ENCODE assay signal across 30 cellular contexts in genomic region chr14:76273346-76273745, GRCh38.
"Had no signal": no experiment of that assay in that cellular context is flagged by ENCODE, and none has a peak within 500 bp of the region (broad histone marks: within the 10 kb centered on the region; RNA-seq: fewer than 3 reads in every experiment).

No MANE protein-coding gene starts in this region.

- H3K36me3 Mint-ChIP-seq: activated CD4-positive, alpha-beta memory T cell treated with anti-CD3 and anti-CD28 coated beads for 36 hours; activated naive CD4-positive, alpha-beta T cell treated with anti-CD3 and anti-CD28 coated beads, Interleukin-2, amount 50 U/mL, for 24 hours; T-cell had no signal

- ATAC-seq: Panc1, Right ventricle myocardium inferior, T-cell had no signal

- H3K4me1 ChIP-seq: breast epithelium had no signal

- H3K4me1 Mint-ChIP-seq: activated CD4-positive, alpha-beta T cell treated with anti-CD3 and anti-CD28 coated beads, Interleukin-2, amount 10 ng/mL, durations not matched to agents 7 days and 5 days; activated naive CD4-positive, alpha-beta T cell treated with anti-CD3 and anti-CD28 coated beads, Interleukin-2, amount 50 U/mL, for 24 hours; T-cell had no signal

- H3K9me3 ChIP-seq: breast epithelium had no signal

- H3K36me3 ChIP-seq: breast epithelium had no signal

- H3K27ac Mint-ChIP-seq: activated CD4-positive, alpha-beta memory T cell treated with anti-CD3 and anti-CD28 coated beads for 36 hours; activated CD4-positive, alpha-beta T cell treated with anti-CD3 and anti-CD28 coated beads, Interleukin-2, amount 10 ng/mL, durations not matched to agents 7 days and 5 days; activated naive CD4-positive, alpha-beta T cell treated with anti-CD3 and anti-CD28 coated beads, Interleukin-2, amount 50 U/mL, for 24 hours; T-cell had no signal

- H3K4me3 ChIP-seq: breast epithelium, SK-N-MC had no signal

- H3K27ac ChIP-seq: breast epithelium, SK-N-MC, VCaP had no signal

- H3K9me3 Mint-ChIP-seq: activated CD4-positive, alpha-beta memory T cell treated with anti-CD3 and anti-CD28 coated beads for 36 hours; activated CD4-positive, alpha-beta T cell treated with anti-CD3 and anti-CD28 coated beads, Interleukin-2, amount 10 ng/mL, durations not matched to agents 7 days and 5 days; activated naive CD4-positive, alpha-beta T cell treated with anti-CD3 and anti-CD28 coated beads, Interleukin-2, amount 50 U/mL, for 24 hours; T-cell had no signal

- DNase-seq: activated CD4-positive, alpha-beta memory T cell treated with anti-CD3 and anti-CD28 coated beads for 36 hours; activated CD4-positive, alpha-beta T cell treated with anti-CD3 and anti-CD28 coated beads, Interleukin-2, amount 10 ng/mL, durations not matched to agents 7 days and 5 days; activated CD4-positive, CD25-positive, alpha-beta regulatory T cell; activated CD8-positive, alpha-beta memory T cell treated with anti-CD3 and anti-CD28 coated beads, Interleukin-2, amount 50 U/mL, for 48 hours; activated effector memory CD4-positive, alpha-beta T cell treated with Interleukin-2 at 50 U/mL for 16 hours; activated naive CD4-positive, alpha-beta T cell; activated T-cell treated with anti-CD3 and anti-CD28 coated beads, Interleukin-2, amount 50 U/mL, for 1 hour; aorta; central memory CD4-positive, alpha-beta T cell; Kasumi-1; NCI-H1048; NCI-H1417; NCI-H1694; NCI-H2029; NCI-H2107; NCI-H2171 treated with DMSO at 0.1 percent for 48 hours; NCI-H345; NCI-H510A; NCI-H526 treated with DMSO at 0.1 percent for 48 hours; NCI-H82; NK-92 treated with Interleukin-12 subunit alpha and Interleukin-12 subunit beta, amount 100 ng/mL, for 24 hours; OCI-M1; RPMI8226; T-cell had no signal

- H3K4me3 Mint-ChIP-seq: activated CD4-positive, alpha-beta memory T cell treated with anti-CD3 and anti-CD28 coated beads for 36 hours; activated CD4-positive, alpha-beta T cell treated with anti-CD3 and anti-CD28 coated beads, Interleukin-2, amount 10 ng/mL, durations not matched to agents 7 days and 5 days; activated naive CD4-positive, alpha-beta T cell treated with anti-CD3 and anti-CD28 coated beads, Interleukin-2, amount 50 U/mL, for 24 hours; T-cell had no signal
